10 cellular contexts compared by ENCODE assay signal in the genomic region with DNA sequence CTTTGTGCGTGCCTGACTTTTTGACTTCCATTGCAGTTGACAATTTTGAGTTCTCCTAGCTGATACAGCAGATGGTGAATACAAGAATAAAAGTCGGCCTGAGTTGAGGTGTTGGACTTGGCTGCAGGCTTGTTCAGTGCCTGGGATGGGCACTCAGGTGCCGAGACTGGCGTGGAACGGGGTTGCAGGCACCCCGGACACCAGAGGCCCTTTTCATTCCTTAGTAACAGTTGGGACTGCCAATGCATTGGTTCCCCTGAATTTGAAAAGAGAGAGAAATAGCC. TPM values are rescaled to one million over a fixed set of nuclear protein-coding genes. Genes with fewer than 3 reads are reported as not detected.
A peak's percentile ranks its signal among the peaks of the same experiment; 100 is the strongest.
DNase-seq lines count a peak whose midpoint lies in the region; ATAC-seq and TF ChIP-seq lines count a peak whose summit lies in the region.
"Had no signal": no experiment of that assay in that cellular context is flagged by ENCODE, and none has a peak within 500 bp of the region (broad histone marks: within the 10 kb centered on the region; RNA-seq: fewer than 3 reads in every experiment).

No MANE protein-coding gene starts in this region.

- no peaks in the 10 kb centered on the region for H3K9me3 ChIP-seq in heart right ventricle

- peaks cover 49% of the 10 kb centered on the region for H3K79me2 ChIP-seq in mesendoderm (ENCODE audit: control insufficient read depth, insufficient read depth, low read length)

- H3K9ac ChIP-seq in mesendoderm (ENCODE audit: low read length): peak overlapping the region; percentile 95

- H4K8ac ChIP-seq in mesendoderm (ENCODE audit: low read depth, low read length): no peak overlapping the region

- peak overlapping the region; percentile 84 to 96 (median 91) for H3K27ac Mint-ChIP-seq in brain

- H3K56ac ChIP-seq in mesendoderm (ENCODE audit: low read length): peak overlapping the region; percentile 95

- H3K23ac ChIP-seq in mesendoderm (ENCODE audit: low read length): no peak overlapping the region

- H3K27me3 ChIP-seq in heart right ventricle: peaks cover 0 to 21% (median 0%) of the 10 kb centered on the region in 7 donors
- peaks cover 7% of the 10 kb centered on the region for H3K27me3 ChIP-seq in mesendoderm (ENCODE audit: insufficient read depth, low read length, poor library complexity)

- peaks cover 12% of the 10 kb centered on the region for H3K36me3 Mint-ChIP-seq in brain

- H3K27ac ChIP-seq in heart right ventricle (peak overlapping the region in 3 of 10 donors; percentile 93 to 99 (median 94)), mesendoderm (ENCODE audit: low read depth, low read length) (no peak overlapping the region), urinary bladder (ENCODE audit: low read depth) (no peak overlapping the region)

- H2BK5ac ChIP-seq in mesendoderm (ENCODE audit: low read length): no peak overlapping the region

- H3K4me1 Mint-ChIP-seq in brain: peaks cover 57% of the 10 kb centered on the region

- H3K27me3 Mint-ChIP-seq in brain: peaks cover 24% of the 10 kb centered on the region

- H3K4ac ChIP-seq in mesendoderm (ENCODE audit: low read depth, low read length): no peak overlapping the region

- peaks cover 17% of the 10 kb centered on the region for H3K79me1 ChIP-seq in mesendoderm (ENCODE audit: low read length)

- peaks cover 26 to 68% (median 56%) of the 10 kb centered on the region in 9 donors for H3K4me1 ChIP-seq in heart right ventricle
- H3K4me1 ChIP-seq in mesendoderm (ENCODE audit: control insufficient read depth, low read depth, low read length): peaks cover 3% of the 10 kb centered on the region
- H3K4me1 ChIP-seq in urinary bladder (ENCODE audit: insufficient read depth): peaks cover 3% of the 10 kb centered on the region

- ATAC-seq in heart right ventricle: no peak
- ATAC-seq in left cardiac atrium: no peak
- no peak for ATAC-seq in HG03159 (IDR thresholded peaks at IDR 0.05; ENCODE audit: unreplicated experiment)

- intact Hi-C loops in heart right ventricle (cut with DNase I) (loop anchor here in 4 of 10 donors (2.0 to 10.0 kb wide), 4 partner anchors 35 to 63 kb away; partner anchors contain the start of gene IRF7 (in 2 of the 4)), left cardiac atrium (cut with DNase I) (loop anchor here in 1 of 2 donors (5.0 kb wide), 1 partner anchor 35 kb away; no protein-coding TSS in a partner anchor)

- H3K4me3 Mint-ChIP-seq in brain: peak overlapping the region; percentile 87 to 95 (median 94)

- H2BK15ac ChIP-seq in mesendoderm (replicated peaks; ENCODE audit: low read depth): no peak overlapping the region

- no peak overlapping the region for H3K18ac ChIP-seq in mesendoderm (ENCODE audit: low read length)

- DNase-seq in heart right ventricle: no peak
- DNase-seq in left cardiac atrium: no peak
- DNase-seq in mesendoderm: no peak
- DNase-seq in NCI-H1048 (lab: John Stamatoyannopoulos, UW): no peak
- DNase-seq in dermis blood vessel endothelial cell: no peak
- DNase-seq: GDM1; stimulated activated CD4-positive, alpha-beta T cell treated with anti-CD3 and anti-CD28 coated beads, Interleukin-12 subunit alpha, Interleukin-12 subunit beta, amount 100 ng/mL, for 4 hours had no signal

- no peak overlapping the region for H2BK120ac ChIP-seq in mesendoderm (ENCODE audit: low read depth, low read length)

- H4K5ac ChIP-seq in mesendoderm (ENCODE audit: low read length): no peak overlapping the region

- no peak for TF ChIP-seq CTCF in heart right ventricle (IDR thresholded peaks at IDR 0.05)
- TF ChIP-seq CTCF in brain (conservative IDR thresholded peaks at IDR 0.05): no peak

- H3K4me3 ChIP-seq in heart right ventricle (peak overlapping the region; percentile 58 to 98 (median 88)), mesendoderm (ENCODE audit: low read length) (peak overlapping the region; percentile 1), urinary bladder (ENCODE audit: low read depth, low read length) (peak overlapping the region; percentile 99)

- peak overlapping the region; percentile 88 for H3K4me2 ChIP-seq in mesendoderm (ENCODE audit: low read length)

- H3K36me3 ChIP-seq in heart right ventricle (peaks cover 0 to 15% (median 10%) of the 10 kb centered on the region in 9 donors), mesendoderm (ENCODE audit: control insufficient read depth, insufficient read depth, low read length) (peaks cover 3% of the 10 kb centered on the region), urinary bladder (ENCODE audit: insufficient read depth) (peaks cover 2% of the 10 kb centered on the region)

- WGBS in heart right ventricle, 2 donors: 57 to 65% methylated on average over 6 of the region's 6 CpGs
- WGBS in mesendoderm (ENCODE audit: extremely low coverage, insufficient coverage, low lambda C conversion rate): no CpG with 5 or more reads among the region's 6 CpGs
- 62% methylated on average over 6 of the region's 6 CpGs for WGBS in urinary bladder

- H3K9me3 Mint-ChIP-seq in brain: no peaks in the 10 kb centered on the region

- H2AK5ac ChIP-seq in mesendoderm (ENCODE audit: low read length): no peak overlapping the region

RNA-seq across cellular contexts. Expression of gene PHRF1, which starts 1.3 kb away (rescaled TPM):
- total RNA-seq in heart right ventricle: 10 to 100 TPM; 14.7 to 23.0 (median 18.5) TPM
- polyA plus RNA-seq in heart right ventricle: 10 to 100 TPM; 10.5 to 19.1 TPM
- 10 to 100 TPM; 17.3 to 21.5 TPM for total RNA-seq in left cardiac atrium
- 12.6 TPM for polyA plus RNA-seq in brain (ENCODE audit: insufficient read depth, low read depth, low replicate concordance)
- polyA plus RNA-seq in mesendoderm (2013, experiment 1 of 2): 19.1 TPM
- 18.6 TPM for polyA plus RNA-seq in mesendoderm (2013, experiment 2 of 2)
- total RNA-seq in urinary bladder: 16.5 TPM
- 21.1 TPM for polyA plus RNA-seq in urinary bladder
- total RNA-seq in dermis blood vessel endothelial cell: 27.7 and 31.4 TPM in 2 replicates

RNA-seq across cellular contexts. Expression of gene RASSF7, which starts 16.8 kb away (rescaled TPM):
- 1 to 10 TPM in 9 of 10 donors, under 1 TPM in 1; 0.96 to 4.0 (median 2.1) TPM for total RNA-seq in heart right ventricle
- polyA plus RNA-seq in heart right ventricle: 10 to 100 TPM in 1 of 2 donors, 1 to 10 TPM in 1; 6.9 to 14.2 TPM
- 1 to 10 TPM; 3.2 to 4.4 TPM for total RNA-seq in left cardiac atrium
- polyA plus RNA-seq in brain (ENCODE audit: insufficient read depth, low read depth, low replicate concordance): 11.2 TPM
- polyA plus RNA-seq in mesendoderm (2013, experiment 1 of 2): 5.6 TPM
- 6.5 TPM for polyA plus RNA-seq in mesendoderm (2013, experiment 2 of 2)
- 3.3 TPM for total RNA-seq in urinary bladder
- polyA plus RNA-seq in urinary bladder: 13.8 TPM
- 21.3 and 25.2 TPM in 2 replicates for total RNA-seq in dermis blood vessel endothelial cell

RNA-seq across cellular contexts. Expression of gene LMNTD2, which starts 17.0 kb away (rescaled TPM):
- total RNA-seq in heart right ventricle (under 1 TPM in 8 of 10 donors, not detected in 2; 0.30 to 0.72 (median 0.45) TPM), left cardiac atrium (1 to 10 TPM in 1 of 2 donors, under 1 TPM in 1; 0.58 to 1.1 TPM), urinary bladder (0.37 TPM), dermis blood vessel endothelial cell (1.3 and 2.6 TPM in 2 replicates)
- polyA plus RNA-seq in heart right ventricle (1 to 10 TPM in 1 of 2 donors, under 1 TPM in 1; 0.41 to 1.4 TPM), brain (ENCODE audit: insufficient read depth, low read depth, low replicate concordance) (1.1 TPM), urinary bladder (1.2 TPM)
- 0.56 TPM for polyA plus RNA-seq in mesendoderm (2013, experiment 1 of 2)
- 0.49 TPM for polyA plus RNA-seq in mesendoderm (2013, experiment 2 of 2)

RNA-seq across cellular contexts. Expression of gene IRF7, which starts 38.2 kb away (rescaled TPM):
- total RNA-seq in heart right ventricle (10 to 100 TPM in 5 of 10 donors, 1 to 10 TPM in 5; 4.5 to 20.2 (median 9.9) TPM), left cardiac atrium (10 to 100 TPM; 12.1 to 24.3 TPM), urinary bladder (9.8 TPM), dermis blood vessel endothelial cell (16.8 and 24.2 TPM in 2 replicates)
- polyA plus RNA-seq in heart right ventricle (10 to 100 TPM; 12.2 to 48.4 TPM), brain (ENCODE audit: insufficient read depth, low read depth, low replicate concordance) (13.2 TPM), urinary bladder (23.2 TPM)
- 4.0 TPM for polyA plus RNA-seq in mesendoderm (2013, experiment 1 of 2)
- polyA plus RNA-seq in mesendoderm (2013, experiment 2 of 2): 3.8 TPM

RNA-seq across cellular contexts. Expression of gene LRRC56, which starts 40.2 kb away (rescaled TPM):
- under 1 TPM in 8 of 10 donors, not detected in 2; 0.13 to 0.49 (median 0.19) TPM for total RNA-seq in heart right ventricle
- polyA plus RNA-seq in heart right ventricle: under 1 TPM; 0.26 to 0.37 TPM
- total RNA-seq in left cardiac atrium: under 1 TPM; 0.47 to 0.68 TPM
- 5.4 TPM for polyA plus RNA-seq in brain (ENCODE audit: insufficient read depth, low read depth, low replicate concordance)
- polyA plus RNA-seq in mesendoderm (2013, experiment 1 of 2): 0.37 TPM
- polyA plus RNA-seq in mesendoderm (2013, experiment 2 of 2): 0.35 TPM
- total RNA-seq in urinary bladder: 0.90 TPM
- 0.96 TPM for polyA plus RNA-seq in urinary bladder
- 0.56 and 0.68 TPM in 2 replicates for total RNA-seq in dermis blood vessel endothelial cell

Comparison
In these comparisons a context has a peak if more than half of its experiments do, and no peak if none do; other contexts are left out.
1. H3K4me3 ChIP-seq: peak in every context shown above with its lines; median percentile 99 in urinary bladder; 88 in heart right ventricle; 1 in mesendoderm.